ENCODE assay signal across 17 cellular contexts in genomic region chr14:31902915-31903646, GRCh38.
"Had no signal": no experiment of that assay in that cellular context is flagged by ENCODE, and none has a peak within 500 bp of the region (broad histone marks: within the 10 kb centered on the region; RNA-seq: fewer than 3 reads in every experiment).

No MANE protein-coding gene starts in this region.

- H3K27me3 ChIP-seq: dorsolateral prefrontal cortex, thyroid gland had no signal

- H3K4me1 Mint-ChIP-seq: brain, mesothelial cell of epicardium, nephron had no signal

- H3K27ac ChIP-seq: dorsolateral prefrontal cortex, lower lobe of right lung, thyroid gland, VCaP had no signal

- ATAC-seq: left cardiac atrium, lower lobe of right lung had no signal

- H3K4me3 Mint-ChIP-seq: activated naive CD8-positive, alpha-beta T cell; brain; mesothelial cell of epicardium; nephron; T-helper 1 cell treated with Interleukin-12 subunit alpha and Interleukin-12 subunit beta and Interleukin-4 antibody, amounts not matched to agents 30 μg/mL and 1 μg/mL, for 36 hours had no signal

- H3K27ac Mint-ChIP-seq: activated naive CD8-positive, alpha-beta T cell; brain; mesothelial cell of epicardium; nephron; T-helper 1 cell treated with Interleukin-12 subunit alpha and Interleukin-12 subunit beta and Interleukin-4 antibody, amounts not matched to agents 30 μg/mL and 1 μg/mL, for 36 hours had no signal

- H3K27me3 Mint-ChIP-seq: activated naive CD8-positive, alpha-beta T cell; brain had no signal

- H3K9me3 ChIP-seq: lower lobe of right lung, thyroid gland had no signal

- H3K4me3 ChIP-seq: dorsolateral prefrontal cortex, lower lobe of right lung, thyroid gland had no signal

- H3K36me3 Mint-ChIP-seq: activated naive CD8-positive, alpha-beta T cell; brain; mesothelial cell of epicardium had no signal

- H3K9me3 Mint-ChIP-seq: brain; nephron; T-helper 1 cell treated with Interleukin-12 subunit alpha and Interleukin-12 subunit beta and Interleukin-4 antibody, amounts not matched to agents 30 μg/mL and 1 μg/mL, for 36 hours had no signal

- DNase-seq: activated CD4-positive, alpha-beta T cell treated with anti-CD3 and anti-CD28 coated beads, Interleukin-2, amount 50 U/mL, for 48 hours; anterior cingulate cortex; central memory CD4-positive, alpha-beta T cell; dorsolateral prefrontal cortex; left cardiac atrium; lower lobe of right lung; stimulated activated CD4-positive, alpha-beta T cell treated with anti-CD3 and anti-CD28 coated beads, Interleukin-12 subunit alpha, Interleukin-12 subunit beta, amount 100 ng/mL, for 4 hours; stimulated activated CD4-positive, alpha-beta T cell treated with anti-CD3 and anti-CD28 coated beads, Interleukin-1b, Interleukin-23, amount 100 ng/mL, for 48 hours; stimulated activated CD8-positive, alpha-beta memory T cell treated with anti-CD3 and anti-CD28 coated beads, Interleukin-4, amount 100 ng/mL, for 48 hours; stimulated activated naive CD4-positive, alpha-beta T cell; thyroid gland had no signal

- H3K4me1 ChIP-seq: lower lobe of right lung, thyroid gland had no signal

- H3K36me3 ChIP-seq: lower lobe of right lung, thyroid gland had no signal
